8 cellular contexts compared by ENCODE assay signal in the genomic region with DNA sequence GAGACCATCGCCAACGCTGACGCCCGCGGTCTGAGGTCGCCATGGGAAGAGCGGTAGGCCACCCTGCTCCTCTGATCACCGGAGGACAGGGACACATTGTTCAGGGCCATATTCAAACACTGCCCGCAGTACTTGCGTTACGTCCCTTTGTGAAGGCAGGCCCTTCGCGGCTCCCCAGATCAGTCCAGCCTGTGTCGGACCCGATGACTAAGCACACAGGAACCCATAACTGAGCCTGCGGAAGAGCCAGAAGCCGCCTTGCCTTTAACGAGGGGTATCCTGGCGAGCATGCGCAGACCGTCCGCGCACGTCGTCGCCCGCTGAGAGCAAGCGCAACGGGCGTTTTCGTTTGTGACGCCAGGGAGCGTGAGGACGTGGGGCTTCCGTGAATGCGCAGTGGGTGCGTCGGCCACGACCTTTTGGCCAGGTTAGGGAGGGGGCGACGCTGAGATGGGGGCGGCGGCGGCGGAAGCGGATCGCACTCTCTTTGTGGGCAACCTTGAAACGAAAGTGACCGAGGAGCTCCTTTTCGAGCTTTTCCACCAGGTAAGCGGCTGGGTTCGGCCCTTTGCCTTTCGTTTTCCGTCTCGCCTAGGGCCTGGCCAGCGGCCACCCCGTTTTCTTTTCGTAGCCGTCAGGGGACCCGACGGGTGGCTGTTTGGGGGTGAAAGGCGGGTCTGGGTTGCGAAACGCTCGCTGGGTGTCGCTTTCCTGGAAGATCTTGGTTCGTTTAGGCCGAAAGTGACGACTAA. TPM values are rescaled to one million over a fixed set of nuclear protein-coding genes. Genes with fewer than 3 reads are reported as not detected.
DNase-seq lines count a peak whose midpoint lies in the region; ATAC-seq and TF ChIP-seq lines count a peak whose summit lies in the region.

C11orf71 (minus strand) TSS at position 290 of the 752 bp plus-strand sequence; CDS start at position 110, 180 bp downstream.
RBM7 (plus strand) TSS at position 445 of the 752 bp plus-strand sequence; CDS start at position 451, 6 bp downstream.

- DNase-seq in EL (peak; percentile 99), GM23338 (ENCODE audit: low spot score) (peak; percentile 95), LHCN-M2 (ENCODE audit: low read depth) (peak; percentile 99), RPMI8226 (peak; percentile 99), fibroblast of pulmonary artery (ENCODE audit: low read depth) (peak; percentile 99)
- peak; percentile 98 for DNase-seq in activated T-helper 9 cell treated with anti-CD3 and anti-CD28 coated beads, Interleukin-2, amount 50 U/mL, for 16 hours (ENCODE audit: low read depth)
- DNase-seq in natural killer cell treated with Interleukin-12 subunit alpha and Interleukin-12 subunit beta and Interleukin-15 and Interleukin-18, amount 100 ng/mL, for 72 hours (ENCODE audit: low spot score), result peak; percentile 99
- DNase-seq in stimulated activated naive CD8-positive, alpha-beta T cell treated with anti-CD3 and anti-CD28 coated beads, Interleukin-15, Interleukin-2, amounts not matched to agents 100 U/mL and 50 U/mL, for 24 hours, result peak; percentile 98

- peak within 1 kb of the TSS; percentile 91 for H3K27ac ChIP-seq in GM23338 (ENCODE audit: low read depth)

- peaks cover 40% of the 10 kb centered on the region for H3K4me1 Mint-ChIP-seq in GM23338
- H3K4me1 Mint-ChIP-seq in natural killer cell treated with Interleukin-12 subunit alpha and Interleukin-12 subunit beta and Interleukin-15 and Interleukin-18, amount 100 ng/mL, for 72 hours (ENCODE audit: low read depth in 2 of 2), result peaks cover 35 to 43% of the 10 kb centered on the region in 2 donors

- H3K27me3 ChIP-seq in GM23338 (ENCODE audit: insufficient read depth), result no peaks in the 10 kb centered on the region

- 0 out of 2 replicates have a peak within 1 kb of the TSS, but pooled peaks have one; percentile 8 for H2AFZ ChIP-seq in GM23338

- no peaks in the 10 kb centered on the region for H3F3A ChIP-seq in GM23338 (replicated peaks; ENCODE audit: low read depth)

- H3K4me3 Mint-ChIP-seq in GM23338, result peak within 1 kb of the TSS; percentile 95
- H3K4me3 Mint-ChIP-seq in natural killer cell treated with Interleukin-12 subunit alpha and Interleukin-12 subunit beta and Interleukin-15 and Interleukin-18, amount 100 ng/mL, for 72 hours, result peak within 1 kb of the TSS; percentile 94

- H3K36me3 Mint-ChIP-seq in GM23338 (ENCODE audit: low read depth), result peaks cover 29% of the 10 kb centered on the region
- H3K36me3 Mint-ChIP-seq in natural killer cell treated with Interleukin-12 subunit alpha and Interleukin-12 subunit beta and Interleukin-15 and Interleukin-18, amount 100 ng/mL, for 72 hours, result peaks cover 24% of the 10 kb centered on the region

- no peak; a peak in 2 of 4 replicates for TF ChIP-seq CTCF in GM23338 (conservative IDR thresholded peaks at IDR 0.05; ENCODE audit: low read depth in 2 of 2)
- no peak for TF ChIP-seq CTCF in fibroblast of pulmonary artery (IDR thresholded peaks at IDR 0.05; ENCODE audit: low read length, missing control alignments)

- H3K27ac Mint-ChIP-seq in GM23338, result peak within 1 kb of the TSS; percentile 100
- H3K27ac Mint-ChIP-seq in natural killer cell treated with Interleukin-12 subunit alpha and Interleukin-12 subunit beta and Interleukin-15 and Interleukin-18, amount 100 ng/mL, for 72 hours, result peak within 1 kb of the TSS; percentile 98 to 99

- H3K36me3 ChIP-seq in GM23338 (ENCODE audit: insufficient read depth), result peaks cover 8% of the 10 kb centered on the region; the same call in 1 of the 2 replicates

- H3K4me1 ChIP-seq in GM23338 (ENCODE audit: insufficient read depth), result peaks cover 28% of the 10 kb centered on the region

- ATAC-seq in GM23338, result peak; percentile 80
- ATAC-seq in natural killer cell treated with Interleukin-12 subunit alpha and Interleukin-12 subunit beta and Interleukin-15 and Interleukin-18, amount 100 ng/mL, for 72 hours, result peak; percentile 97 to 98
- ATAC-seq in stimulated activated naive CD8-positive, alpha-beta T cell treated with anti-CD3 and anti-CD28 coated beads, Interleukin-15, Interleukin-2, amounts not matched to agents 100 U/mL and 50 U/mL, for 24 hours, result peak; percentile 95

- H4K20me1 ChIP-seq in GM23338 (replicated peaks; ENCODE audit: insufficient read depth), result 0 out of 2 replicates have a peak, but pooled peaks cover 2% of the 10 kb centered on the region

- H3K9me2 ChIP-seq in GM23338 (ENCODE audit: insufficient read depth), result no peaks in the 10 kb centered on the region

- H3K4me2 ChIP-seq in GM23338, result peak within 1 kb of the TSS; percentile 81

- H3K27me3 Mint-ChIP-seq in GM23338 (ENCODE audit: insufficient read depth, low read depth, poor library complexity), result peaks cover 17% of the 10 kb centered on the region
- no peaks in the 10 kb centered on the region for H3K27me3 Mint-ChIP-seq in natural killer cell treated with Interleukin-12 subunit alpha and Interleukin-12 subunit beta and Interleukin-15 and Interleukin-18, amount 100 ng/mL, for 72 hours

- H3K79me2 ChIP-seq in GM23338 (replicated peaks; ENCODE audit: insufficient read depth), result peaks cover 58% of the 10 kb centered on the region

- H3K4me3 ChIP-seq in GM23338 (peak within 1 kb of the TSS; percentile 72), fibroblast of pulmonary artery (replicated peaks; ENCODE audit: low read depth, low read length) (peak within 1 kb of the TSS; percentile 95)

- H3K9me3 Mint-ChIP-seq in GM23338, result no peaks in the 10 kb centered on the region
- H3K9me3 Mint-ChIP-seq in natural killer cell treated with Interleukin-12 subunit alpha and Interleukin-12 subunit beta and Interleukin-15 and Interleukin-18, amount 100 ng/mL, for 72 hours, result no peaks in the 10 kb centered on the region

TF ChIP-seq in GM23338, 12 proteins besides CTCF, POLR2A, EP300 and RAD21 (continues in another document):
- TF ChIP-seq ZNF114 (CRISPR knock-in tag; IDR thresholded peaks at IDR 0.05) (no peak), EZH2 (IDR thresholded peaks at IDR 0.05; ENCODE audit: low read depth, unreplicated experiment) (no peak)

RNA-seq across cellular contexts. Expression of gene C11orf71, which starts in this region (rescaled TPM):
- total RNA-seq in GM23338 (2014; rRNA removed; shearing (Covaris generic)), result 3.2 and 5.8 TPM in 2 replicates
- polyA plus RNA-seq in GM23338 (2016; fragmentation: Nextera tagmentation; extraction: Ambion mirVana), result 6.9 and 8.7 TPM in 2 replicates
- 1.9 and 6.0 TPM in 2 replicates for total RNA-seq in LHCN-M2 (2014; rRNA removed)
- 1.8 TPM for polyA plus RNA-seq in LHCN-M2 (2012)
- total RNA-seq in natural killer cell treated with Interleukin-12 subunit alpha and Interleukin-12 subunit beta and Interleukin-15 and Interleukin-18, amount 100 ng/mL, for 72 hours, result 1 to 10 TPM; 5.7 to 6.4 TPM

RNA-seq across cellular contexts. Expression of gene RBM7, which starts in this region (rescaled TPM):
- 51.4 and 57.2 TPM in 2 replicates for total RNA-seq in GM23338 (2014; rRNA removed; shearing (Covaris generic))
- polyA plus RNA-seq in GM23338 (2016; fragmentation: Nextera tagmentation; extraction: Ambion mirVana), result 28.0 and 31.5 TPM in 2 replicates
- 20.5 and 28.2 TPM in 2 replicates for total RNA-seq in LHCN-M2 (2014; rRNA removed)
- 14.0 TPM for polyA plus RNA-seq in LHCN-M2 (2012)
- 10 to 100 TPM; 20.2 to 34.1 TPM for total RNA-seq in natural killer cell treated with Interleukin-12 subunit alpha and Interleukin-12 subunit beta and Interleukin-15 and Interleukin-18, amount 100 ng/mL, for 72 hours

Comparison
In these comparisons a context has a peak if more than half of its experiments do, and no peak if none do; other contexts are left out.
1. Peak in every context shown above with its lines: DNase-seq, ATAC-seq, H3K4me3 ChIP-seq and H3K27ac ChIP-seq.